ENCODE assay signal across 8 cellular contexts in the genomic region with DNA sequence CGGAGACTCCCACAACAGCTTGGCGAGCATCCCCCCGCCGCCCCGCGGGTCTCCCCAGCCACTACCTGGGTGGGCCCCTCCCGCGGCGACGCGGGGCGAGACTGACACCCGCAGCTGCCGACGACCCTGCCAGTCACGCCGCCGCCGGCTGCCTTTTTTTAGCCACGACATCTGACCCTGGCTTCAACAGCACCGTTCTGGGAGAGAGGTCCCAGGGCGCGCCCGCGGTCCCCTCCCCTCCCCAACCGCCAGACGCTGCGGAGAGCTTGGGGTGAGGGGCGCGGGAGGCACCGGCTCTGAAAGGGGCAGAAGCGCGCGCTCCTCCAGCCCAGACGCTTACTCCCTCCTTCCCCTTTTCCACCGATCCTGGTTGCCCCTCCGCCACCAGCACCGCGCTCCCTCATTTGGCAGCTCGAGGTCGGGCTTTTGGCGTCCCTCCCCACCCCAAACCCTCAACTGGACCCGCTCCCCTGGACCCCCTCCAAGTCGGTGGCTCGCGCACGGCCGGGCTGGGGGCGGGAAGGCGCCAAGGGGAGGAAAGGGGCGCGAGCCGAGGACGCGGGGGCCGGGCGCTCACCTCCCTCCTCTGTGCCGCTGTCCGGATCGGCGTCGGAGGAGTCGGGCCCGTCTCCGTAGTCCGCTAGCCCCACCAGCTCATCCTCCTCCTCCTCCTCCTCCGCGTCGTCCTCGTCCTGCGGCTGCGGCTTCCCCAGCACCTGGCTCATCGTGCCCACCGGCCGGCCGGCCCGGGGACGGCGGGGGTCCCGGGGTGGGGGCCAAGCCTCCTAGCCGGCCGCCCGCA. TPM values are rescaled to one million over a fixed set of nuclear protein-coding genes. Genes with fewer than 3 reads are reported as not detected.
DNase-seq lines count a peak whose midpoint lies in the region; ATAC-seq and TF ChIP-seq lines count a peak whose summit lies in the region.

No MANE protein-coding gene starts in this region.

- H3K4me3 ChIP-seq in ACC112 (ENCODE audit: low read depth, low read length): peak overlapping the region; percentile 70
- peak overlapping the region; percentile 66 for H3K4me3 ChIP-seq in PC-3 (ENCODE audit: low read length)
- peak overlapping the region; percentile 47 for H3K4me3 ChIP-seq in astrocyte of the cerebellum (ENCODE audit: low read depth, low read length)
- H3K4me3 ChIP-seq in iPS-18a (ENCODE audit: low read length): peak overlapping the region; percentile 80
- H3K4me3 ChIP-seq in skin epidermis: peak overlapping the region; percentile 40 to 84 (median 67)

- no peaks in the 10 kb centered on the region for H3K36me3 ChIP-seq in ACC112 (ENCODE audit: insufficient read depth, low read length)
- no peaks in the 10 kb centered on the region for H3K36me3 ChIP-seq in PC-3 (ENCODE audit: low read depth, low read length)
- H3K36me3 ChIP-seq in iPS-18a (ENCODE audit: control insufficient read depth, low read depth, low read length): no peaks in the 10 kb centered on the region

- BruUV-seq in PC-3 (replicated peaks; lab: Mats Ljungman, UMichigan): no TSS peak

- no peaks in the 10 kb centered on the region for H3K79me2 ChIP-seq in ACC112 (ENCODE audit: control insufficient read depth, insufficient read depth, low read length, unreplicated experiment)
- no peaks in the 10 kb centered on the region for H3K79me2 ChIP-seq in PC-3 (ENCODE audit: low read length)

- TF ChIP-seq CTCF in PC-3 (conservative IDR thresholded peaks at IDR 0.05; ENCODE audit: low read depth, low read length) (no peak), astrocyte of the cerebellum (IDR thresholded peaks at IDR 0.05; ENCODE audit: low read depth, low read length, missing control alignments) (no peak)

- H3K4me1 ChIP-seq in ACC112 (ENCODE audit: control insufficient read depth, insufficient read depth, low read length, unreplicated experiment): no peaks in the 10 kb centered on the region
- H3K4me1 ChIP-seq in PC-3 (ENCODE audit: insufficient read depth, low read length): peaks cover 7% of the 10 kb centered on the region; the same call in 1 of the 2 replicates
- H3K4me1 ChIP-seq in iPS-18a (ENCODE audit: control insufficient read depth, low read depth, low read length): peaks cover 38% of the 10 kb centered on the region

- peak overlapping the region; percentile 87 for H3K4me2 ChIP-seq in PC-3 (ENCODE audit: low read length)

- H3K9me3 ChIP-seq in PC-3 (ENCODE audit: low read length) (no peaks in the 10 kb centered on the region), iPS-18a (ENCODE audit: control insufficient read depth, low read depth, low read length) (no peaks in the 10 kb centered on the region)

- in situ Hi-C loops in astrocyte of the cerebellum (cut with HindIII; ENCODE audit: low sequenced_read_pairs) (no loop called here), ACHN (cut with HindIII; ENCODE audit: low pct_ligation_motif_present, low pct_unique_long_range_greater_than_20kb, low sequenced_read_pairs) (no loop called here)

- H3K9me2 ChIP-seq in PC-3 (replicated peaks; ENCODE audit: low read length): no peaks in the 10 kb centered on the region

- H2AFZ ChIP-seq in ACC112 (ENCODE audit: low read length, unreplicated experiment) (peak overlapping the region; percentile 23), PC-3 (ENCODE audit: low read length) (peak overlapping the region; percentile 75)

- CTCF ChIA-PET in PC-3 (lab: Charles Lee): no interaction called here

- POLR2A ChIA-PET in PC-3 (lab: Charles Lee; ENCODE audit: unreplicated experiment): interaction anchor here (0.7 kb wide), 1 partner anchor 468 kb away, joined by 3 read pairs; no protein-coding TSS in a partner anchor

- H4K20me1 ChIP-seq in PC-3 (ENCODE audit: low read length): no peaks in the 10 kb centered on the region

- H3K27me3 ChIP-seq in ACC112 (ENCODE audit: insufficient read depth, low read length) (peaks cover 95% of the 10 kb centered on the region), PC-3 (ENCODE audit: low read length) (peaks cover 54% of the 10 kb centered on the region), iPS-18a (ENCODE audit: control insufficient read depth, insufficient read depth, low read length) (peaks cover 25% of the 10 kb centered on the region)

- H3K27ac ChIP-seq in ACC112 (ENCODE audit: low read depth, low read length): no peak overlapping the region
- no peak overlapping the region for H3K27ac ChIP-seq in PC-3 (ENCODE audit: low read length)
- H3K27ac ChIP-seq in iPS-18a (ENCODE audit: low read length): no peak overlapping the region
- H3K27ac ChIP-seq in skin epidermis: peak overlapping the region in 18 of 21 experiments; percentile 38 to 86 (median 68)

- ATAC-seq in GM18861 (IDR thresholded peaks at IDR 0.05; ENCODE audit: unreplicated experiment): peak; percentile 15
- ATAC-seq in HG03097 (IDR thresholded peaks at IDR 0.05; ENCODE audit: low FRiP score, unreplicated experiment): peak; percentile 39
- peak; percentile 59 for ATAC-seq in PC-3

- DNase-seq in PC-3 (no peak), astrocyte of the cerebellum (ENCODE audit: low read depth) (no peak), ACHN (no peak)

- H3K9ac ChIP-seq in PC-3 (ENCODE audit: low read length) (no peak overlapping the region), iPS-18a (ENCODE audit: low read length) (peak overlapping the region; percentile 37)

- no peaks in the 10 kb centered on the region for H3F3A ChIP-seq in PC-3 (ENCODE audit: low read length, unreplicated experiment)

- intact Hi-C loops in PC-3 (cut with micrococcal nuclease): no loop called here

RNA-seq across cellular contexts. Expression of gene RRAGD, which starts 0.6 kb away (rescaled TPM):
- total RNA-seq in PC-3 (2014; rRNA removed): 0.35 and 0.62 TPM in 2 replicates

RNA-seq across cellular contexts. Expression of gene ANKRD6, which starts 21.5 kb away (rescaled TPM):
- 5.6 and 6.9 TPM in 2 replicates for total RNA-seq in PC-3 (2014; rRNA removed)

RNA-seq across cellular contexts. Expression of gene UBE2J1, which starts 58.9 kb away (rescaled TPM):
- 22.4 and 23.2 TPM in 2 replicates for total RNA-seq in PC-3 (2014; rRNA removed)

Comparison
In these comparisons a context has a peak if more than half of its experiments do, and no peak if none do; other contexts are left out.
1. H3K27ac ChIP-seq: peak in skin epidermis (18 of 21); none in ACC112 (single experiment), PC-3 (single experiment) and iPS-18a (single experiment).
2. Peak in every context shown above with its lines, with median percentiles within 50 percentile points of each other: H3K4me3 ChIP-seq and ATAC-seq.